12 cellular contexts compared by ENCODE assay signal in genomic region chr2:6071536-6071935, GRCh38.
"Had no signal": no experiment of that assay in that cellular context is flagged by ENCODE, and none has a peak within 500 bp of the region (broad histone marks: within the 10 kb centered on the region; RNA-seq: fewer than 3 reads in every experiment).

No MANE protein-coding gene starts in this region.

- H3K36me3 ChIP-seq: adrenal gland, gastroesophageal sphincter, neutrophil, stomach, thoracic aorta had no signal

- H3K27me3 ChIP-seq: adrenal gland, gastroesophageal sphincter, neutrophil, stomach had no signal

- DNase-seq: activated naive CD4-positive, alpha-beta T cell treated with anti-CD3 and anti-CD28 coated beads, Interleukin-2, amount 50 U/mL, for 16 hours; adrenal gland; caudate nucleus; effector memory CD4-positive, alpha-beta T cell; kidney; mesendoderm; stimulated activated CD4-positive, alpha-beta T cell treated with anti-CD3 and anti-CD28 coated beads, Interleukin-15, amount 100 ng/mL, for 24 hours; stimulated activated CD4-positive, alpha-beta T cell treated with anti-CD3 and anti-CD28 coated beads, Interleukin-4, amount 100 ng/mL, for 4 hours; stomach had no signal

- H3K4me3 ChIP-seq: adrenal gland, gastroesophageal sphincter, stomach, thoracic aorta had no signal

- H3K27ac ChIP-seq: adrenal gland, gastroesophageal sphincter, neutrophil, stomach, thoracic aorta had no signal

- H3K9me3 ChIP-seq: adrenal gland, gastroesophageal sphincter, neutrophil, stomach, thoracic aorta had no signal

- H3K4me1 ChIP-seq: adrenal gland, gastroesophageal sphincter had no signal

- ATAC-seq: gastroesophageal sphincter had no signal
